In genomic region chr10:132047575-132048293, GRCh38 we compare ENCODE assay signal across 31 cellular contexts. TPM values are rescaled to one million over a fixed set of nuclear protein-coding genes. Genes with fewer than 3 reads are reported as not detected.
"Had no signal": no experiment of that assay in that cellular context is flagged by ENCODE, and none has a peak within 500 bp of the region (broad histone marks: within the 10 kb centered on the region; RNA-seq: fewer than 3 reads in every experiment).

No MANE protein-coding gene starts in this region.

- H3K27ac Mint-ChIP-seq: activated CD4-positive, alpha-beta memory T cell treated with anti-CD3 and anti-CD28 coated beads, Interleukin-2, amount 10 ng/mL, durations not matched to agents 7 days and 5 days; activated CD4-positive, alpha-beta T cell treated with anti-CD3 and anti-CD28 coated beads, Interleukin-2, amount 10 ng/mL, durations not matched to agents 7 days and 5 days; activated naive CD4-positive, alpha-beta T cell treated with anti-CD3 and anti-CD28 coated beads, Interleukin-2, amount 10 ng/mL, durations not matched to agents 7 days and 5 days; activated naive CD4-positive, alpha-beta T cell treated with anti-CD3 and anti-CD28 coated beads, Interleukin-2, amount 50 U/mL, for 72 hours; activated naive CD8-positive, alpha-beta T cell treated with anti-CD3 and anti-CD28 coated beads, Interleukin-2, amount 10 ng/mL, durations not matched to agents 7 days and 5 days; activated T-cell treated with anti-CD3 and anti-CD28 coated beads, Interleukin-2, amount 50 U/mL, for 24 hours; activated T-cell treated with anti-CD3 and anti-CD28 coated beads, Interleukin-2, amount 50 U/mL, for 72 hours; brain; WTC11 had no signal

- H3K27me3 ChIP-seq: ascending aorta had no signal

- H3K4me1 ChIP-seq: ascending aorta, breast epithelium, esophagus squamous epithelium, gastroesophageal sphincter had no signal

- H3K4me3 ChIP-seq: ascending aorta, breast epithelium, cardiac muscle cell, esophagus squamous epithelium, gastroesophageal sphincter had no signal

- H3K27ac ChIP-seq: ascending aorta, breast epithelium, cardiac muscle cell, epithelial cell of prostate, esophagus squamous epithelium, gastroesophageal sphincter had no signal

- H3K4me1 Mint-ChIP-seq: activated CD4-positive, alpha-beta memory T cell treated with anti-CD3 and anti-CD28 coated beads, Interleukin-2, amount 10 ng/mL, durations not matched to agents 7 days and 5 days; activated CD4-positive, alpha-beta T cell treated with anti-CD3 and anti-CD28 coated beads, Interleukin-2, amount 10 ng/mL, durations not matched to agents 7 days and 5 days; activated naive CD4-positive, alpha-beta T cell treated with anti-CD3 and anti-CD28 coated beads, Interleukin-2, amount 10 ng/mL, durations not matched to agents 7 days and 5 days; activated naive CD8-positive, alpha-beta T cell treated with anti-CD3 and anti-CD28 coated beads, Interleukin-2, amount 10 ng/mL, durations not matched to agents 7 days and 5 days; central memory CD8-positive, alpha-beta T cell had no signal

- ATAC-seq: activated naive CD4-positive, alpha-beta T cell treated with anti-CD3 and anti-CD28 coated beads, Interleukin-2, amount 50 U/mL, for 72 hours; activated T-cell treated with anti-CD3 and anti-CD28 coated beads, Interleukin-2, amount 50 U/mL, for 72 hours; gastroesophageal sphincter; WTC11 had no signal

- DNase-seq: activated CD4-positive, alpha-beta memory T cell treated with anti-CD3 and anti-CD28 coated beads, Interleukin-2, amount 10 ng/mL, durations not matched to agents 7 days and 5 days; activated CD4-positive, alpha-beta T cell treated with anti-CD3 and anti-CD28 coated beads for 1 hour; activated CD4-positive, alpha-beta T cell treated with anti-CD3 and anti-CD28 coated beads for 4 hours; activated CD4-positive, alpha-beta T cell treated with anti-CD3 and anti-CD28 coated beads, Interleukin-2, amount 10 ng/mL, durations not matched to agents 7 days and 5 days; activated CD4-positive, alpha-beta T cell treated with anti-CD3 and anti-CD28 coated beads, Interleukin-2, amount 50 U/mL, for 4 hours; activated CD8-positive, alpha-beta memory T cell treated with anti-CD3 and anti-CD28 coated beads, Interleukin-2, amount 50 U/mL, for 48 hours; activated gamma-delta T cell; activated naive CD4-positive, alpha-beta T cell; activated naive CD4-positive, alpha-beta T cell treated with anti-CD3 and anti-CD28 coated beads, Interleukin-2, amount 10 ng/mL, durations not matched to agents 7 days and 5 days; activated naive CD8-positive, alpha-beta T cell treated with anti-CD3 and anti-CD28 coated beads, Interleukin-2, amount 10 ng/mL, durations not matched to agents 7 days and 5 days; activated T-cell treated with anti-CD3 and anti-CD28 coated beads for 4 hours; activated T-cell treated with anti-CD3 and anti-CD28 coated beads, Interleukin-2, amount 50 U/mL, for 24 hours; activated T-cell treated with anti-CD3 and anti-CD28 coated beads, Interleukin-2, amount 50 U/mL, for 72 hours; cortex of kidney; dermis blood vessel endothelial cell; effector CD8-positive, alpha-beta T cell; esophagus squamous epithelium; foreskin melanocyte; T-helper 2 cell had no signal

- FAIRE-seq: colon, endometrium, endothelial cell of umbilical vein had no signal

- H3K4me3 Mint-ChIP-seq: activated CD4-positive, alpha-beta memory T cell treated with anti-CD3 and anti-CD28 coated beads, Interleukin-2, amount 10 ng/mL, durations not matched to agents 7 days and 5 days; activated CD4-positive, alpha-beta T cell treated with anti-CD3 and anti-CD28 coated beads, Interleukin-2, amount 10 ng/mL, durations not matched to agents 7 days and 5 days; activated naive CD4-positive, alpha-beta T cell treated with anti-CD3 and anti-CD28 coated beads, Interleukin-2, amount 10 ng/mL, durations not matched to agents 7 days and 5 days; activated naive CD8-positive, alpha-beta T cell treated with anti-CD3 and anti-CD28 coated beads, Interleukin-2, amount 10 ng/mL, durations not matched to agents 7 days and 5 days; activated T-cell treated with anti-CD3 and anti-CD28 coated beads, Interleukin-2, amount 50 U/mL, for 24 hours; activated T-cell treated with anti-CD3 and anti-CD28 coated beads, Interleukin-2, amount 50 U/mL, for 72 hours; brain; central memory CD8-positive, alpha-beta T cell; WTC11 had no signal

- H3K36me3 Mint-ChIP-seq: activated naive CD4-positive, alpha-beta T cell treated with anti-CD3 and anti-CD28 coated beads, Interleukin-2, amount 10 ng/mL, durations not matched to agents 7 days and 5 days; activated naive CD8-positive, alpha-beta T cell treated with anti-CD3 and anti-CD28 coated beads, Interleukin-2, amount 10 ng/mL, durations not matched to agents 7 days and 5 days had no signal

- H3K36me3 ChIP-seq: ascending aorta, breast epithelium, cardiac muscle cell, esophagus squamous epithelium, gastroesophageal sphincter had no signal

RNA-seq across cellular contexts. Expression of gene JAKMIP3, which starts 18.0 kb away (rescaled TPM):
- total RNA-seq: ascending aorta, dermis blood vessel endothelial cell, endothelial cell of umbilical vein had no signal
